In genomic region chr3:18151199-18151598, GRCh38 we compare ENCODE assay signal across 27 cellular contexts.
"Had no signal": no experiment of that assay in that cellular context is flagged by ENCODE, and none has a peak within 500 bp of the region (broad histone marks: within the 10 kb centered on the region; RNA-seq: fewer than 3 reads in every experiment).

No MANE protein-coding gene starts in this region.

- H3K36me3 ChIP-seq: colonic mucosa, esophagus squamous epithelium, gastrocnemius medialis, heart right ventricle, left lung, lower lobe of right lung had no signal

- H3K27me3 Mint-ChIP-seq: dendritic cell treated with granulocyte-macrophage colony-stimulating factor and Interleukin-4, amounts not matched to agents 40 ng/mL and 50 ng/mL, for 4 days had no signal

- H3K27ac Mint-ChIP-seq: dendritic cell treated with granulocyte-macrophage colony-stimulating factor and Interleukin-4, amounts not matched to agents 40 ng/mL and 50 ng/mL, for 4 days; effector memory CD8-positive, alpha-beta T cell; endodermal cell; mesothelial cell of epicardium had no signal

- FAIRE-seq: endometrium, islet of Langerhans, keratinocyte had no signal

- DNase-seq: colonic mucosa; cortex of kidney; effector CD8-positive, alpha-beta T cell; effector memory CD8-positive, alpha-beta T cell; endodermal cell; erythroblast; esophagus squamous epithelium; foreskin fibroblast; foreskin melanocyte; gastrocnemius medialis; glutamatergic neuron; head of caudate nucleus; heart right ventricle; hippocampal formation; left cardiac atrium; left lung; left ventricle myocardium superior; lower lobe of right lung; mesenchymal stem cell; mucosa of descending colon had no signal

- H3K27ac ChIP-seq: colonic mucosa, epithelial cell of prostate, esophagus squamous epithelium, gastrocnemius medialis, heart right ventricle, left lung, lower lobe of right lung had no signal

- H3K27me3 ChIP-seq: colonic mucosa, esophagus squamous epithelium, gastrocnemius medialis, heart right ventricle, left lung had no signal

- H3K4me3 Mint-ChIP-seq: dendritic cell treated with granulocyte-macrophage colony-stimulating factor and Interleukin-4, amounts not matched to agents 40 ng/mL and 50 ng/mL, for 4 days; effector memory CD8-positive, alpha-beta T cell; endodermal cell; mesothelial cell of epicardium had no signal

- H3K4me3 ChIP-seq: colonic mucosa, esophagus squamous epithelium, gastrocnemius medialis, heart right ventricle, left lung, lower lobe of right lung, mucosa of descending colon had no signal

- H3K36me3 Mint-ChIP-seq: mesothelial cell of epicardium had no signal

- H3K9me3 ChIP-seq: colonic mucosa, esophagus squamous epithelium, gastrocnemius medialis, heart right ventricle, left lung, lower lobe of right lung, mucosa of descending colon had no signal

- H3K9me3 Mint-ChIP-seq: dendritic cell treated with granulocyte-macrophage colony-stimulating factor and Interleukin-4, amounts not matched to agents 40 ng/mL and 50 ng/mL, for 4 days; effector memory CD8-positive, alpha-beta T cell; endodermal cell had no signal

- H3K4me1 ChIP-seq: colonic mucosa, gastrocnemius medialis, heart right ventricle, left lung, lower lobe of right lung had no signal

- ATAC-seq: effector memory CD8-positive, alpha-beta T cell; esophagus mucosa; gastrocnemius medialis; heart right ventricle; left cardiac atrium; left lung; left ventricle myocardium superior; lower lobe of right lung; mucosa of descending colon had no signal
